In the genomic region with DNA sequence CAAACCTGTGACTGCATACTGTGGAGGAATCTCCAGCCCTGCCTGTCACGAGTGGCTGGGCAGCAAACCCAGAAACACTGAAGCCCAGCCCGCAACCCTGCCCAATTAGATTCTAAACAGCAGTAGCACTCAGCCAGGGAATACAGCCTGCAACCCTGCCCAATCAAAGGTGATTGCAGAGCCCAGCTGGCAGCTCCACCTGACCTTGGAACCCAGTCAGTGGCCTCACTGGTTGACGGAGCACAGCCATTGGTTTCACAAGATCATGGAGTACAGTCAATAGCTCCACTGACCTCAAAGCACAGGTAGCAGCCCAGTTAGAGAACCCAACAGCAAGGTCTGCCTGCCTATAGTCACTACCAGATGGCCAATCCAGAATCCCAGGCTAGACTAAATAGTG, we compare ENCODE assay signal across 24 cellular contexts.
"Had no signal": no experiment of that assay in that cellular context is flagged by ENCODE, and none has a peak within 500 bp of the region (broad histone marks: within the 10 kb centered on the region; RNA-seq: fewer than 3 reads in every experiment).

No MANE protein-coding gene starts in this region.

- DNase-seq: central memory CD4-positive, alpha-beta T cell; colonic mucosa; effector CD8-positive, alpha-beta T cell; endodermal cell; foreskin keratinocyte; hypothalamus; immature natural killer cell; islet precursor cell; left ventricle myocardium inferior; lower lobe of right lung; natural killer cell; sigmoid colon; stimulated activated CD4-positive, alpha-beta T cell treated with anti-CD3 and anti-CD28 coated beads, Interleukin-2, amount 100 ng/mL, for 24 hours; stimulated activated CD4-positive, alpha-beta T cell treated with anti-CD3 and anti-CD28 coated beads, Interleukin-4, amount 100 ng/mL, for 24 hours; stimulated activated naive CD4-positive, alpha-beta T cell treated with Interleukin-2 at 50 U/mL for 16 hours; stomach; thyroid gland; trophoblast cell had no signal

- H3K4me3 ChIP-seq: colonic mucosa, esophagus muscularis mucosa, left ventricle myocardium inferior, lower lobe of right lung, right atrium auricular region, sigmoid colon, stomach, thyroid gland had no signal

- H3K27ac ChIP-seq: colonic mucosa, epithelial cell of prostate, esophagus muscularis mucosa, foreskin keratinocyte, left ventricle myocardium inferior, lower lobe of right lung, neutrophil, parathyroid adenoma, right atrium auricular region, sigmoid colon, stomach, thyroid gland had no signal

- ATAC-seq: foreskin keratinocyte; lower lobe of right lung; natural killer cell; stimulated activated effector memory CD8-positive, alpha-beta T cell treated with anti-CD3 and anti-CD28 coated beads, Interleukin-12 subunit alpha, Interleukin-12 subunit beta, amount 100 ng/mL, for 72 hours had no signal

- H3K4me1 ChIP-seq: colonic mucosa, esophagus muscularis mucosa, foreskin keratinocyte, left ventricle myocardium inferior, lower lobe of right lung, parathyroid adenoma, right atrium auricular region, sigmoid colon, stomach, thyroid gland had no signal

- H3K9ac ChIP-seq: parathyroid adenoma had no signal

- H3K27me3 ChIP-seq: colonic mucosa, esophagus muscularis mucosa, foreskin keratinocyte, neutrophil, right atrium auricular region, sigmoid colon, stomach, thyroid gland had no signal

- H3K9me3 ChIP-seq: colonic mucosa, thyroid gland had no signal

- H3K36me3 ChIP-seq: right atrium auricular region, thyroid gland had no signal
